17 cellular contexts compared by ENCODE assay signal in genomic region chr2:60450488-60450887, GRCh38.
DNase-seq lines count a peak whose midpoint lies in the region; ATAC-seq and TF ChIP-seq lines count a peak whose summit lies in the region.
"Had no signal": no experiment of that assay in that cellular context is flagged by ENCODE, and none has a peak within 500 bp of the region (broad histone marks: within the 10 kb centered on the region; RNA-seq: fewer than 3 reads in every experiment).

No MANE protein-coding gene starts in this region.

- H3K36me3 ChIP-seq in OCI-LY7 (ENCODE audit: insufficient read depth, low read length) (peaks cover 37% of the 10 kb centered on the region), esophagus muscularis mucosa (no peaks in the 10 kb centered on the region)

- no peak overlapping the region for H3K4me3 Mint-ChIP-seq in stimulated activated naive B cell treated with anti-CD40 and anti-IgM and Interleukin-4, amounts not matched to agents 10 μg/mL and 1 μg/mL and 100 μg/mL, for 72 hours

- no peak overlapping the region for H2AFZ ChIP-seq in OCI-LY7 (ENCODE audit: low read length)

- no peaks in the 10 kb centered on the region for H3K9me2 ChIP-seq in OCI-LY7 (ENCODE audit: insufficient read depth, low read length)

- no peak overlapping the region for H3K4me3 ChIP-seq in OCI-LY7 (ENCODE audit: low read depth, low read length, poor library complexity, severe bottlenecking)
- no peak overlapping the region for H3K4me3 ChIP-seq in esophagus muscularis mucosa
- H3K4me3 ChIP-seq: BLaER1 treated with 17β-estradiol and CSF1 and Interleukin-3, amounts not matched to agents 10 nM and 100 nM had no signal

- TF ChIP-seq CTCF in OCI-LY7 (conservative IDR thresholded peaks at IDR 0.05; ENCODE audit: low read length): no peak
- TF ChIP-seq CTCF in esophagus muscularis mucosa (IDR thresholded peaks at IDR 0.05): no peak

- no TSS peak for BruUV-seq in OCI-LY7 (replicated peaks; lab: Mats Ljungman, UMichigan)

- ATAC-seq in stimulated activated naive B cell treated with anti-CD40 and anti-IgM and Interleukin-4, amounts not matched to agents 10 μg/mL and 1 μg/mL and 100 μg/mL, for 72 hours (replicated peaks): no peak
- ATAC-seq in GM19455 (IDR thresholded peaks at IDR 0.05; ENCODE audit: unreplicated experiment): no peak
- ATAC-seq: HepG2 had no signal

- no peak for TF ChIP-seq POLR2A in esophagus muscularis mucosa (IDR thresholded peaks at IDR 0.05; ENCODE audit: low read depth)

- peak overlapping the region; percentile 28 for H3K27ac ChIP-seq in OCI-LY7 (ENCODE audit: low read depth, low read length, poor library complexity, severe bottlenecking)
- H3K27ac ChIP-seq in esophagus muscularis mucosa (replicated peaks in 1 of 4): no peak overlapping the region

- WGBS in esophagus muscularis mucosa: 64% methylated on average over 1 of the region's 1 CpG

- no peaks in the 10 kb centered on the region for H3K9me3 ChIP-seq in OCI-LY7 (ENCODE audit: low read length)
- no peaks in the 10 kb centered on the region for H3K9me3 ChIP-seq in esophagus muscularis mucosa
- H3K9me3 ChIP-seq: BLaER1 treated with 17β-estradiol and CSF1 and Interleukin-3, amounts not matched to agents 10 nM and 100 nM had no signal

- CTCF ChIA-PET in OCI-LY7 (lab: Charles Lee; ENCODE audit: unreplicated experiment): interaction anchor here (0.6 kb wide), 1 partner anchor 100 kb away, joined by 3 read pairs; no protein-coding TSS in a partner anchor

- peaks cover 6% of the 10 kb centered on the region; the same call in 1 of the 2 replicates for H3K79me2 ChIP-seq in OCI-LY7 (ENCODE audit: insufficient read depth, low read depth, low read length)

- H3K4me2 ChIP-seq in OCI-LY7 (ENCODE audit: low read length): no peak overlapping the region
- H3K4me2 ChIP-seq: BLaER1 treated with 17β-estradiol and CSF1 and Interleukin-3, amounts not matched to agents 10 nM and 100 nM had no signal

- intact Hi-C loops in OCI-LY7 (cut with micrococcal nuclease; ENCODE audit: unreplicated experiment) (no loop called here), esophagus muscularis mucosa (cut with DNase I) (no loop called here)

- no peak for TF ChIP-seq EP300 in esophagus muscularis mucosa (IDR thresholded peaks at IDR 0.05)

- DNase-seq in NCI-H82 (lab: John Stamatoyannopoulos, UW): peak; percentile 16
- DNase-seq in NCI-H82 treated with DMSO at 0.1 percent for 48 hours (lab: John Stamatoyannopoulos, UW; ENCODE audit: unreplicated experiment): no peak
- no peak for DNase-seq in OCI-LY7 (ENCODE audit: low spot score)
- peak; percentile 89 for DNase-seq in esophagus muscularis mucosa (ENCODE audit: extremely low spot score)
- no peak for DNase-seq in stimulated activated naive B cell treated with anti-CD40 and anti-IgM and Interleukin-4, amounts not matched to agents 10 μg/mL and 1 μg/mL and 100 μg/mL, for 72 hours
- no peak for DNase-seq in iPS-NIHi11 (ENCODE audit: low spot score)
- no peak for DNase-seq in T-helper 1 cell
- DNase-seq: 8988T, DMS 273 treated with DMSO at 0.1 percent for 48 hours, GOT3, Kasumi-1, NCI-H1417, NCI-H1930, NCI-H524 had no signal

- no peaks in the 10 kb centered on the region for H3K27me3 Mint-ChIP-seq in stimulated activated naive B cell treated with anti-CD40 and anti-IgM and Interleukin-4, amounts not matched to agents 10 μg/mL and 1 μg/mL and 100 μg/mL, for 72 hours

- H3K36me3 Mint-ChIP-seq in stimulated activated naive B cell treated with anti-CD40 and anti-IgM and Interleukin-4, amounts not matched to agents 10 μg/mL and 1 μg/mL and 100 μg/mL, for 72 hours: peaks cover 16 to 27% of the 10 kb centered on the region in 2 donors

- peak overlapping the region; percentile 87 for H3K27ac Mint-ChIP-seq in stimulated activated naive B cell treated with anti-CD40 and anti-IgM and Interleukin-4, amounts not matched to agents 10 μg/mL and 1 μg/mL and 100 μg/mL, for 72 hours

- POLR2A ChIA-PET in OCI-LY7 (lab: Charles Lee): interaction anchor here (1.3 to 2.0 kb wide), 4 partner anchors 9 to 99 kb away, joined by 4 to 7 read pairs (median 6); no protein-coding TSS in a partner anchor

- no peaks in the 10 kb centered on the region for H3K9me3 Mint-ChIP-seq in stimulated activated naive B cell treated with anti-CD40 and anti-IgM and Interleukin-4, amounts not matched to agents 10 μg/mL and 1 μg/mL and 100 μg/mL, for 72 hours

- no peaks in the 10 kb centered on the region for H4K20me1 ChIP-seq in OCI-LY7 (ENCODE audit: insufficient read depth, low read length)
- H4K20me1 ChIP-seq: BLaER1 treated with 17β-estradiol and CSF1 and Interleukin-3, amounts not matched to agents 10 nM and 100 nM had no signal

- H3K4me1 Mint-ChIP-seq in stimulated activated naive B cell treated with anti-CD40 and anti-IgM and Interleukin-4, amounts not matched to agents 10 μg/mL and 1 μg/mL and 100 μg/mL, for 72 hours: peaks cover 39 to 67% of the 10 kb centered on the region in 2 donors

- H3K27me3 ChIP-seq in esophagus muscularis mucosa: no peaks in the 10 kb centered on the region
- H3K27me3 ChIP-seq: BLaER1 treated with 17β-estradiol and CSF1 and Interleukin-3, amounts not matched to agents 10 nM and 100 nM had no signal

- H3K4me1 ChIP-seq in OCI-LY7 (ENCODE audit: insufficient read depth, low read length, poor library complexity, severe bottlenecking): peaks cover 49% of the 10 kb centered on the region
- H3K4me1 ChIP-seq in esophagus muscularis mucosa: no peaks in the 10 kb centered on the region

Comparison
In these comparisons a context has a peak if more than half of its experiments do, and no peak if none do; other contexts are left out.
1. DNase-seq: peak in NCI-H82 (single experiment) and esophagus muscularis mucosa (single experiment); none in NCI-H82 treated with DMSO at 0.1 percent for 48 hours (single experiment), OCI-LY7 (single experiment), stimulated activated naive B cell treated with anti-CD40 and anti-IgM and Interleukin-4, amounts not matched to agents 10 μg/mL and 1 μg/mL and 100 μg/mL, for 72 hours (single experiment), iPS-NIHi11 (single experiment) and T-helper 1 cell (0 of 5).